Comparison of ENCODE assay signal across 1 cellular context in the genomic region with DNA sequence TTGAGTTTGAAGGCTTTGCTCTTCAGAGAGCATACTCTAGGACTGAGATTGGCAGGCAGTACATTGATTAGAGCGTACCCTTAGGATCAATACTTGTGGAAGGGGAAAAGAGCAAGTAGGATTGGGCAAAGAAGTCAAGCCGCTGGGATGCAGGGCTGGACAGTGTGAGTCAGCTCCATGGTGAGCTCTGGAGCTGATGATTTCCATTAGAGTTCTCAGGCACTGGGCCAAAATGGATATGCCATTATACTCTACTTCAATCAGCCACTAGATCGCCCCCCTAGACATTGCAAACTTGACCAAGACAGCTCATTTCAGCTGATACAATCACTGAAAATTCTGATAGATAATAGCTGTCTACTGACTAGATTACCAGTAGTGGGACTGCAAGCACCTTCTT.
TF ChIP-seq lines count a peak whose summit lies in the region.

No MANE protein-coding gene starts in this region.

TF ChIP-seq in SK-N-SH, 30 proteins besides CTCF, POLR2A, EP300 and RAD21 (continued from another document):
- TF ChIP-seq, protein P1, sequence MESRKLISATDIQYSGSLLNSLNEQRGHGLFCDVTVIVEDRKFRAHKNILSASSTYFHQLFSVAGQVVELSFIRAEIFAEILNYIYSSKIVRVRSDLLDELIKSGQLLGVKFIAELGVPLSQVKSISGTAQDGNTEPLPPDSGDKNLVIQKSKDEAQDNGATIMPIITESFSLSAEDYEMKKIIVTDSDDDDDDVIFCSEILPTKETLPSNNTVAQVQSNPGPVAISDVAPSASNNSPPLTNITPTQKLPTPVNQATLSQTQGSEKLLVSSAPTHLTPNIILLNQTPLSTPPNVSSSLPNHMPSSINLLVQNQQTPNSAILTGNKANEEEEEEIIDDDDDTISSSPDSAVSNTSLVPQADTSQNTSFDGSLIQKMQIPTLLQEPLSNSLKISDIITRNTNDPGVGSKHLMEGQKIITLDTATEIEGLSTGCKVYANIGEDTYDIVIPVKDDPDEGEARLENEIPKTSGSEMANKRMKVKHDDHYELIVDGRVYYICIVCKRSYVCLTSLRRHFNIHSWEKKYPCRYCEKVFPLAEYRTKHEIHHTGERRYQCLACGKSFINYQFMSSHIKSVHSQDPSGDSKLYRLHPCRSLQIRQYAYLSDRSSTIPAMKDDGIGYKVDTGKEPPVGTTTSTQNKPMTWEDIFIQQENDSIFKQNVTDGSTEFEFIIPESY (IDR thresholded peaks at IDR 0.05; ENCODE audit: borderline replicate concordance, low read depth), result no peak
- TF ChIP-seq EZH2phosphoT487 (IDR thresholded peaks at IDR 0.05; ENCODE audit: borderline replicate concordance, low read depth) (no peak), RFX5 (IDR thresholded peaks at IDR 0.05; ENCODE audit: low read length) (no peak), TCF12 (IDR thresholded peaks at IDR 0.05) (no peak), TAF1 (IDR thresholded peaks at IDR 0.05; ENCODE audit: borderline replicate concordance, low read depth, low read length) (no peak), MEF2A (IDR thresholded peaks at IDR 0.05; ENCODE audit: borderline replicate concordance, low read depth) (no peak)
- TF ChIP-seq, protein P2, sequence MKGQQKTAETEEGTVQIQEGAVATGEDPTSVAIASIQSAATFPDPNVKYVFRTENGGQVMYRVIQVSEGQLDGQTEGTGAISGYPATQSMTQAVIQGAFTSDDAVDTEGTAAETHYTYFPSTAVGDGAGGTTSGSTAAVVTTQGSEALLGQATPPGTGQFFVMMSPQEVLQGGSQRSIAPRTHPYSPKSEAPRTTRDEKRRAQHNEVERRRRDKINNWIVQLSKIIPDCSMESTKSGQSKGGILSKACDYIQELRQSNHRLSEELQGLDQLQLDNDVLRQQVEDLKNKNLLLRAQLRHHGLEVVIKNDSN (IDR thresholded peaks at IDR 0.05; ENCODE audit: borderline replicate concordance, low read depth), result no peak
TF ChIP-seq in SK-N-SH: peak in this region for 0.
